1 cellular context compared by ENCODE assay signal in genomic region chr3:155746703-155747102, GRCh38.
TF ChIP-seq lines count a peak whose summit lies in the region.

No MANE protein-coding gene starts in this region.

TF ChIP-seq in HCT116, 20 proteins besides CTCF, POLR2A, EP300 and RAD21:
- TF ChIP-seq SRF (IDR thresholded peaks at IDR 0.05; ENCODE audit: low read depth) (no peak), POLR2AphosphoS5 (IDR thresholded peaks at IDR 0.05; ENCODE audit: low read depth, low read length) (no peak), JUND (IDR thresholded peaks at IDR 0.05) (no peak), MAX (IDR thresholded peaks at IDR 0.05) (no peak), ATF3 (IDR thresholded peaks at IDR 0.05) (no peak), ELF1 (IDR thresholded peaks at IDR 0.05; ENCODE audit: borderline replicate concordance, low read depth) (no peak), CBX3 (IDR thresholded peaks at IDR 0.05; ENCODE audit: low read depth) (no peak), EZH2 (IDR thresholded peaks at IDR 0.05) (no peak), YY1 (IDR thresholded peaks at IDR 0.05; ENCODE audit: extremely low read depth, insufficient replicate concordance, low read depth, low read length) (no peak), EGR1 (IDR thresholded peaks at IDR 0.05; ENCODE audit: low read depth) (no peak), REST (IDR thresholded peaks at IDR 0.05; ENCODE audit: low read depth) (no peak), CEBPB (IDR thresholded peaks at IDR 0.05; ENCODE audit: low read depth) (no peak), ZFX (IDR thresholded peaks at IDR 0.05) (no peak)
TF ChIP-seq in HCT116: peak in this region for 0.
